In genomic region chr17:3961564-3962047, GRCh38 we compare ENCODE assay signal across 1 cellular context.
TF ChIP-seq lines count a peak whose summit lies in the region.

No MANE protein-coding gene starts in this region.

TF ChIP-seq in IMR-90, 13 proteins besides CTCF, POLR2A, EP300 and RAD21:
- no peak for TF ChIP-seq MXI1 (IDR thresholded peaks at IDR 0.05; ENCODE audit: borderline replicate concordance, low read depth, low read length)
- TF ChIP-seq MAZ (IDR thresholded peaks at IDR 0.05; ENCODE audit: borderline replicate concordance, low read depth, low read length): no peak
- no peak for TF ChIP-seq CEBPB (IDR thresholded peaks at IDR 0.05; ENCODE audit: low read depth, low read length)
- no peak for TF ChIP-seq BHLHE40 (IDR thresholded peaks at IDR 0.05; ENCODE audit: low read depth, low read length)
- no peak for TF ChIP-seq ELK1 (IDR thresholded peaks at IDR 0.05; ENCODE audit: borderline replicate concordance, low read depth, low read length)
- no peak for TF ChIP-seq MAFK (IDR thresholded peaks at IDR 0.05; ENCODE audit: low read depth, low read length)
- TF ChIP-seq RFX5 (IDR thresholded peaks at IDR 0.05; ENCODE audit: low read depth, low read length): no peak
- TF ChIP-seq USF2 (IDR thresholded peaks at IDR 0.05; ENCODE audit: low read depth, low read length): no peak
- TF ChIP-seq SMC3 (IDR thresholded peaks at IDR 0.05; ENCODE audit: low read depth, low read length): no peak
- TF ChIP-seq RCOR1 (IDR thresholded peaks at IDR 0.05; ENCODE audit: insufficient replicate concordance, low read length): no peak
- no peak for TF ChIP-seq FOS (IDR thresholded peaks at IDR 0.05; ENCODE audit: low read depth, low read length)
- TF ChIP-seq NFE2L2 (IDR thresholded peaks at IDR 0.05; ENCODE audit: low read depth, low read length): no peak
- no peak for TF ChIP-seq CHD1 (IDR thresholded peaks at IDR 0.05; ENCODE audit: low read depth, low read length)
